Comparison of ENCODE assay signal across 17 cellular contexts in genomic region chr6:149027484-149027883, GRCh38.
DNase-seq lines count a peak whose midpoint lies in the region; ATAC-seq, FAIRE-seq and TF ChIP-seq lines count a peak whose summit lies in the region.
"Had no signal": no experiment of that assay in that cellular context is flagged by ENCODE, and none has a peak within 500 bp of the region (broad histone marks: within the 10 kb centered on the region; RNA-seq: fewer than 3 reads in every experiment).

No MANE protein-coding gene starts in this region.

- no peak overlapping the region for H3K18ac ChIP-seq in mesenchymal stem cell (ENCODE audit: low read depth in 1 of 2, low read length in 2 of 2)

- H2AK5ac ChIP-seq in mesenchymal stem cell (ENCODE audit: low read length, severe bottlenecking), result no peak overlapping the region

- TF ChIP-seq POLR2A in GM12892 (IDR thresholded peaks at IDR 0.05; ENCODE audit: low read depth, low read length), result no peak

- no peak overlapping the region for H3K23ac ChIP-seq in mesenchymal stem cell (ENCODE audit: low read length in 2 of 2)

- peaks cover 10% of the 10 kb centered on the region for H3K4me1 ChIP-seq in mesenchymal stem cell (ENCODE audit: control insufficient read depth, insufficient read depth, low read depth, low read length)
- H3K4me1 ChIP-seq: Caco-2 had no signal

- H2BK15ac ChIP-seq in mesenchymal stem cell (ENCODE audit: low read depth, poor library complexity, severe bottlenecking), result peak overlapping the region; percentile 44

- TF ChIP-seq CTCF in HFFc6 (IDR thresholded peaks at IDR 0.05) (no peak), WTC11 (IDR thresholded peaks at IDR 0.05) (no peak)

- no peak overlapping the region for H4K8ac ChIP-seq in mesenchymal stem cell (ENCODE audit: low read length)

- POLR2A ChIA-PET in WTC11 (lab: Charles Lee), result no interaction called here

- H3K4ac ChIP-seq in mesenchymal stem cell (ENCODE audit: low read depth in 1 of 2, low read length in 2 of 2), result no peak overlapping the region

- H2BK12ac ChIP-seq in mesenchymal stem cell (ENCODE audit: low read length in 2 of 2), result no peak overlapping the region

- no peak overlapping the region for H2AFZ ChIP-seq in mesenchymal stem cell (ENCODE audit: low read depth, low read length)

- FAIRE-seq in GM12892 (lab: Jason Lieb, UNC), result no peak
- FAIRE-seq: A204.1, D721Med, H1, HepG2 had no signal

- no peak overlapping the region for H3K4me3 ChIP-seq in mesenchymal stem cell (ENCODE audit: insufficient read depth in 1 of 2, low read depth in 1 of 2, low read length in 2 of 2)

- H3K27ac Mint-ChIP-seq in HFFc6 (peak overlapping the region; percentile 13; the same call in 1 of the 2 replicates), WTC11 (peak overlapping the region; percentile 26; the same call in 1 of the 2 replicates)
- H3K27ac Mint-ChIP-seq: CD4-positive, alpha-beta T cell had no signal

- H3K27me3 ChIP-seq in mesenchymal stem cell (ENCODE audit: control insufficient read depth in 1 of 2, insufficient read depth in 1 of 2, low read length in 2 of 2), result no peaks in the 10 kb centered on the region

- no peaks in the 10 kb centered on the region for H3K27me3 Mint-ChIP-seq in HFFc6 (ENCODE audit: insufficient read depth)
- H3K27me3 Mint-ChIP-seq in WTC11 (ENCODE audit: low read depth), result no peaks in the 10 kb centered on the region
- H3K27me3 Mint-ChIP-seq: CD4-positive, alpha-beta T cell had no signal

- H2BK120ac ChIP-seq in mesenchymal stem cell (ENCODE audit: low read depth, low read length), result no peak overlapping the region

- H3K9me3 Mint-ChIP-seq in HFFc6 (no peaks in the 10 kb centered on the region; the same call in 1 of the 2 replicates), WTC11 (no peaks in the 10 kb centered on the region)
- H3K9me3 Mint-ChIP-seq: H9 had no signal

- CTCF ChIA-PET in WTC11 (lab: Charles Lee), result interaction anchor here (1.6 to 5.3 kb wide), 2 partner anchors 13 to 450 kb away, joined by 6 to 49 read pairs; no protein-coding TSS in a partner anchor

- no peak overlapping the region for H3K27ac ChIP-seq in mesenchymal stem cell (ENCODE audit: low read length, poor library complexity, severe bottlenecking)
- H3K27ac ChIP-seq: C4-2B had no signal

- WGBS in mesenchymal stem cell, result 100% methylated on average over 1 of the region's 1 CpG

- ATAC-seq in WTC11, result no peak
- no peak for ATAC-seq in GM21619 (IDR thresholded peaks at IDR 0.05; ENCODE audit: unreplicated experiment)
- ATAC-seq: HepG2 had no signal

- peak overlapping the region; percentile 71 for H3K9ac ChIP-seq in mesenchymal stem cell (ENCODE audit: low read length)

- peaks cover 8% of the 10 kb centered on the region; the same call in 1 of the 2 replicates for H3K36me3 Mint-ChIP-seq in HFFc6 (ENCODE audit: low read depth)
- H3K36me3 Mint-ChIP-seq in WTC11, result peaks cover 18% of the 10 kb centered on the region

- no peak overlapping the region for H2BK5ac ChIP-seq in mesenchymal stem cell (ENCODE audit: low read depth, low read length, poor library complexity, severe bottlenecking)

- H3K4me3 Mint-ChIP-seq in HFFc6 (no peak overlapping the region), WTC11 (no peak overlapping the region)
- H3K4me3 Mint-ChIP-seq: CD4-positive, alpha-beta T cell; H9 had no signal

- no peaks in the 10 kb centered on the region for H3K79me1 ChIP-seq in mesenchymal stem cell (replicated peaks; ENCODE audit: low read length, poor library complexity, severe bottlenecking)

- no peak overlapping the region for H4K91ac ChIP-seq in mesenchymal stem cell (ENCODE audit: low read length)

- DNase-seq in HFFc6, result no peak
- DNase-seq in WTC11 (ENCODE audit: low spot score), result no peak
- DNase-seq in mesenchymal stem cell, result no peak
- DNase-seq in NCI-H187 treated with DMSO at 0.1 percent for 48 hours (lab: John Stamatoyannopoulos, UW), result no peak
- DNase-seq in NCI-H146 treated with DMSO at 0.1 percent for 48 hours (lab: John Stamatoyannopoulos, UW; ENCODE audit: unreplicated experiment), result no peak
- no peak for DNase-seq in GM12892 (ENCODE audit: insufficient read length)
- DNase-seq: AML-193; Caco-2; CD4-positive, alpha-beta T cell; GDM1; H9 had no signal

- H3K4me1 Mint-ChIP-seq in HFFc6 (ENCODE audit: low read depth) (peaks cover 65% of the 10 kb centered on the region), WTC11 (peaks cover 16% of the 10 kb centered on the region)

- peaks cover 2 to 14% of the 10 kb centered on the region in 2 experiments for H3K36me3 ChIP-seq in mesenchymal stem cell (ENCODE audit: control insufficient read depth in 1 of 2, insufficient read depth in 2 of 2, low read depth in 1 of 2, low read length in 2 of 2)

- H3K4me2 ChIP-seq in mesenchymal stem cell (ENCODE audit: low read length, poor library complexity, severe bottlenecking), result no peak overlapping the region

- H3K9me3 ChIP-seq in mesenchymal stem cell (ENCODE audit: control insufficient read depth, low read length), result no peaks in the 10 kb centered on the region
- H3K9me3 ChIP-seq: Caco-2 had no signal

- no peak overlapping the region for H3K14ac ChIP-seq in mesenchymal stem cell (ENCODE audit: low read length in 2 of 2)

TF ChIP-seq in WTC11, 78 proteins besides CTCF, POLR2A, EP300 and RAD21:
- TF ChIP-seq E2F5 (CRISPR knock-in tag; IDR thresholded peaks at IDR 0.05), result no peak
- TF ChIP-seq MAX (CRISPR knock-in tag; IDR thresholded peaks at IDR 0.05), result no peak
- TF ChIP-seq CREM (CRISPR knock-in tag; IDR thresholded peaks at IDR 0.05), result no peak
- TF ChIP-seq OVOL2 (CRISPR knock-in tag; IDR thresholded peaks at IDR 0.05; ENCODE audit: borderline replicate concordance), result no peak
- no peak for TF ChIP-seq TP53 (CRISPR knock-in tag; IDR thresholded peaks at IDR 0.05)
- no peak for TF ChIP-seq MYBL2 (CRISPR knock-in tag; IDR thresholded peaks at IDR 0.05)
- no peak for TF ChIP-seq CBFB (CRISPR knock-in tag; IDR thresholded peaks at IDR 0.05; ENCODE audit: low read depth)
- TF ChIP-seq EMX1 (CRISPR knock-in tag; IDR thresholded peaks at IDR 0.05), result no peak
- no peak for TF ChIP-seq JUN (CRISPR knock-in tag; IDR thresholded peaks at IDR 0.05)
- TF ChIP-seq FOXP1 (CRISPR knock-in tag; IDR thresholded peaks at IDR 0.05; ENCODE audit: borderline replicate concordance), result no peak
- TF ChIP-seq TEAD4 (CRISPR knock-in tag; IDR thresholded peaks at IDR 0.05), result no peak
- no peak for TF ChIP-seq GRHL2 (CRISPR knock-in tag; IDR thresholded peaks at IDR 0.05; ENCODE audit: insufficient replicate concordance, severe bottlenecking)
- no peak for TF ChIP-seq GABPB1 (CRISPR knock-in tag; IDR thresholded peaks at IDR 0.05)
- no peak for TF ChIP-seq ATF3 (CRISPR knock-in tag; conservative IDR thresholded peaks at IDR 0.05)
- TF ChIP-seq SOX15 (CRISPR knock-in tag; IDR thresholded peaks at IDR 0.05), result no peak
- TF ChIP-seq ARID4B (CRISPR knock-in tag; IDR thresholded peaks at IDR 0.05; ENCODE audit: borderline replicate concordance), result no peak
